In the genomic region with DNA sequence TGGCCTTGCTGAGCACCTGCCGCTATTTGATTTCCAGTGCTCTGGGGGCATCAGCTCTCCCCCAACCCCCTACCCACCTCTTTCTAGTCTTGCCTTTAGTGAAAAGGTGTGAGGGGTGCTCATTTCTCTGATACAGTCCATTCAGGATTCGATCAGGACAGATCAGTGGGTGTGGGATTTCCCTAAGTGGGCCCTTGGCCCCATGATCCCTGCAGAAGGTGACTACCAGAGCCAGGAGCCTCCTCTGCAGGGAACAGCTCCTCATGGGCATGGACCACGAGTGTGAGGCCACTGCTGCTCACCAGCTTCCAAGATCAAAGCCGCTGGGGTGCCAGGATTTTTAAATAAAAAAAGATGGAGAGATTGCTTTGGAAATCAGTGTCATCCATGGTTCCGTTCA, we compare ENCODE assay signal across 1 cellular context.
TF ChIP-seq lines count a peak whose summit lies in the region.

No MANE protein-coding gene starts in this region.

TF ChIP-seq in H1, 55 proteins besides CTCF, POLR2A, EP300 and RAD21:
- no peak for TF ChIP-seq SIRT6 (IDR thresholded peaks at IDR 0.05; ENCODE audit: low read length)
- no peak for TF ChIP-seq SP1 (IDR thresholded peaks at IDR 0.05; ENCODE audit: low read depth, low read length)
- TF ChIP-seq, protein P1, sequence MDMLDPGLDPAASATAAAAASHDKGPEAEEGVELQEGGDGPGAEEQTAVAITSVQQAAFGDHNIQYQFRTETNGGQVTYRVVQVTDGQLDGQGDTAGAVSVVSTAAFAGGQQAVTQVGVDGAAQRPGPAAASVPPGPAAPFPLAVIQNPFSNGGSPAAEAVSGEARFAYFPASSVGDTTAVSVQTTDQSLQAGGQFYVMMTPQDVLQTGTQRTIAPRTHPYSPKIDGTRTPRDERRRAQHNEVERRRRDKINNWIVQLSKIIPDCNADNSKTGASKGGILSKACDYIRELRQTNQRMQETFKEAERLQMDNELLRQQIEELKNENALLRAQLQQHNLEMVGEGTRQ (IDR thresholded peaks at IDR 0.05; ENCODE audit: low read length) = no peak
- no peak for TF ChIP-seq SUZ12 (IDR thresholded peaks at IDR 0.05; ENCODE audit: low read length)
- no peak for TF ChIP-seq SP2 (IDR thresholded peaks at IDR 0.05; ENCODE audit: low read length)
- no peak for TF ChIP-seq CEBPB (IDR thresholded peaks at IDR 0.05; ENCODE audit: low read depth, low read length)
- no peak for TF ChIP-seq RNF2 (IDR thresholded peaks at IDR 0.05; ENCODE audit: borderline replicate concordance, low read depth, low read length, missing control alignments, poor library complexity, severe bottlenecking)
- TF ChIP-seq CREB1 (IDR thresholded peaks at IDR 0.05) = no peak
- no peak for TF ChIP-seq SP4 (IDR thresholded peaks at IDR 0.05; ENCODE audit: low read length)
- TF ChIP-seq KDM4A (IDR thresholded peaks at IDR 0.05; ENCODE audit: low read depth, low read length, severe bottlenecking) = no peak
- TF ChIP-seq CBX8 (IDR thresholded peaks at IDR 0.05; ENCODE audit: borderline replicate concordance, low read depth, low read length) = no peak
- TF ChIP-seq, protein P2, sequence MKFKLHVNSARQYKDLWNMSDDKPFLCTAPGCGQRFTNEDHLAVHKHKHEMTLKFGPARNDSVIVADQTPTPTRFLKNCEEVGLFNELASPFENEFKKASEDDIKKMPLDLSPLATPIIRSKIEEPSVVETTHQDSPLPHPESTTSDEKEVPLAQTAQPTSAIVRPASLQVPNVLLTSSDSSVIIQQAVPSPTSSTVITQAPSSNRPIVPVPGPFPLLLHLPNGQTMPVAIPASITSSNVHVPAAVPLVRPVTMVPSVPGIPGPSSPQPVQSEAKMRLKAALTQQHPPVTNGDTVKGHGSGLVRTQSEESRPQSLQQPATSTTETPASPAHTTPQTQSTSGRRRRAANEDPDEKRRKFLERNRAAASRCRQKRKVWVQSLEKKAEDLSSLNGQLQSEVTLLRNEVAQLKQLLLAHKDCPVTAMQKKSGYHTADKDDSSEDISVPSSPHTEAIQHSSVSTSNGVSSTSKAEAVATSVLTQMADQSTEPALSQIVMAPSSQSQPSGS (IDR thresholded peaks at IDR 0.05; ENCODE audit: low read length) = no peak
TF ChIP-seq in H1: peak in this region for 0.
